13 cellular contexts compared by ENCODE assay signal in the genomic region with DNA sequence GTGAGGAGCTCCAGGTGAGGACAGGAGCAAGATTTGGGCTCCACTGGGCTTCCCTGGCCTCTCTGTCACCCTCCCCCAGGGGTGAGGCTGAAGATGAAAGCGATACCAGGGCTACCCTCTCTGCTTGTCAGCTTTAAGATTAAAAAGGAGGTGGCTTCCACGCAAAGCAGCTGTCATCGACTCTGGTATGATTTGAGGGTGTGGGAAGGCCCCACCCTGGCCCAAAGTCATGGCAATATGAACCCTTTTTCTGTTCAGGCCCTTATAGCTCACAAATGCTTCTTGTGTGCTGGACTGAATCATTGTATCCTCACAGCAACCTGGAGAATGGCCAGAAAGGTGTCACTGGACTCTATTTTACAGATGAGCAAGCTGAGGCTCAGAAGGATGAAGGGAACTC. TPM values are rescaled to one million over a fixed set of nuclear protein-coding genes. Genes with fewer than 3 reads are reported as not detected.
DNase-seq lines count a peak whose midpoint lies in the region; ATAC-seq, FAIRE-seq and TF ChIP-seq lines count a peak whose summit lies in the region.
"Had no signal": no experiment of that assay in that cellular context is flagged by ENCODE, and none has a peak within 500 bp of the region (broad histone marks: within the 10 kb centered on the region; RNA-seq: fewer than 3 reads in every experiment).

No MANE protein-coding gene starts in this region.

- no peak for TF ChIP-seq CTCF in OCI-LY7 (conservative IDR thresholded peaks at IDR 0.05; ENCODE audit: low read length)
- no peak for TF ChIP-seq CTCF in bronchial epithelial cell (IDR thresholded peaks at IDR 0.05; ENCODE audit: insufficient read depth, low read length, severe bottlenecking)
- TF ChIP-seq CTCF in spleen (IDR thresholded peaks at IDR 0.05 in 8 of 11, conservative IDR thresholded peaks at IDR 0.05 in 3 of 11): no peak
- no peak for TF ChIP-seq CTCF in mesothelial cell of epicardium (IDR thresholded peaks at IDR 0.05; ENCODE audit: unreplicated experiment)

- POLR2A ChIA-PET in OCI-LY7 (lab: Charles Lee): interaction anchor here (0.8 to 1.1 kb wide), 3 partner anchors 8 to 39 kb away, joined by 3 to 5 read pairs (median 4); no protein-coding TSS in a partner anchor

- H3K27ac ChIP-seq in OCI-LY7 (ENCODE audit: low read depth, low read length, poor library complexity, severe bottlenecking): no peak overlapping the region
- peak overlapping the region in 5 of 8 donors; percentile 23 to 60 (median 55) for H3K27ac ChIP-seq in spleen
- H3K27ac ChIP-seq: adrenal gland, colonic mucosa, pancreas had no signal

- 35 to 76% (median 66%) methylated on average over 3 of the region's 3 CpGs for WGBS in spleen, 5 donors

- H3K4me1 ChIP-seq in OCI-LY7 (ENCODE audit: insufficient read depth, low read length, poor library complexity, severe bottlenecking) (peaks cover 65% of the 10 kb centered on the region), spleen (peaks cover 12 to 93% (median 42%) of the 10 kb centered on the region in 6 donors)

- H3K79me2 ChIP-seq in OCI-LY7 (ENCODE audit: insufficient read depth, low read depth, low read length): no peaks in the 10 kb centered on the region

- H3K27me3 ChIP-seq in bronchial epithelial cell (ENCODE audit: control insufficient read depth, insufficient read depth, low read length): no peaks in the 10 kb centered on the region
- no peaks in the 10 kb centered on the region for H3K27me3 ChIP-seq in spleen (replicated peaks in 1 of 7)
- H3K27me3 ChIP-seq: adrenal gland, colonic mucosa, pancreas had no signal

- intact Hi-C loops in OCI-LY7 (cut with micrococcal nuclease; ENCODE audit: unreplicated experiment): loop anchor here (10.0 kb wide), 1 partner anchor 765 kb away; a partner anchor contains a TSS
- intact Hi-C loops in spleen (cut with DNase I; ENCODE audit: low total_unique reads): no loop called here
- intact Hi-C loops in left cardiac atrium (cut with DNase I): no loop called here

- H3K36me3 Mint-ChIP-seq in activated T-cell treated with anti-CD3 and anti-CD28 coated beads, Interleukin-2, amount 50 U/mL, for 72 hours (ENCODE audit: insufficient read depth in 2 of 2): peaks cover 0 to 1% of the 10 kb centered on the region in 2 donors
- no peaks in the 10 kb centered on the region for H3K36me3 Mint-ChIP-seq in mesothelial cell of epicardium

- H3K4me1 Mint-ChIP-seq in activated T-cell treated with anti-CD3 and anti-CD28 coated beads, Interleukin-2, amount 50 U/mL, for 72 hours (ENCODE audit: low read depth): peaks cover 73% of the 10 kb centered on the region
- H3K4me1 Mint-ChIP-seq in mesothelial cell of epicardium: peaks cover 9% of the 10 kb centered on the region

- H4K20me1 ChIP-seq in OCI-LY7 (ENCODE audit: insufficient read depth, low read length): no peaks in the 10 kb centered on the region

- H2AFZ ChIP-seq in OCI-LY7 (ENCODE audit: low read length): no peak overlapping the region
- H2AFZ ChIP-seq: GM23338 had no signal

- H3K9me3 Mint-ChIP-seq in activated T-cell treated with anti-CD3 and anti-CD28 coated beads, Interleukin-2, amount 50 U/mL, for 72 hours: no peaks in the 10 kb centered on the region
- H3K9me3 Mint-ChIP-seq in mesothelial cell of epicardium: no peaks in the 10 kb centered on the region
- H3K9me3 Mint-ChIP-seq: GM23338 had no signal

- peak overlapping the region in 1 of 2 donors; percentile 36 for H3K4me3 Mint-ChIP-seq in activated T-cell treated with anti-CD3 and anti-CD28 coated beads, Interleukin-2, amount 50 U/mL, for 72 hours
- H3K4me3 Mint-ChIP-seq in mesothelial cell of epicardium: no peak overlapping the region
- H3K4me3 Mint-ChIP-seq: GM23338 had no signal

- H3K27me3 Mint-ChIP-seq in activated T-cell treated with anti-CD3 and anti-CD28 coated beads, Interleukin-2, amount 50 U/mL, for 72 hours (ENCODE audit: low read depth): no peaks in the 10 kb centered on the region
- no peaks in the 10 kb centered on the region for H3K27me3 Mint-ChIP-seq in mesothelial cell of epicardium (ENCODE audit: low read depth)

- TF ChIP-seq POLR2A in spleen (IDR thresholded peaks at IDR 0.05): no peak

- H3K9me3 ChIP-seq in OCI-LY7 (ENCODE audit: low read length): no peaks in the 10 kb centered on the region
- no peaks in the 10 kb centered on the region for H3K9me3 ChIP-seq in spleen
- H3K9me3 ChIP-seq: adrenal gland, colonic mucosa, pancreas had no signal

- H3K9me2 ChIP-seq in OCI-LY7 (ENCODE audit: insufficient read depth, low read length): no peaks in the 10 kb centered on the region

- H3K36me3 ChIP-seq in OCI-LY7 (ENCODE audit: insufficient read depth, low read length): no peaks in the 10 kb centered on the region
- H3K36me3 ChIP-seq in bronchial epithelial cell (ENCODE audit: control insufficient read depth, insufficient read depth, low read length): no peaks in the 10 kb centered on the region
- H3K36me3 ChIP-seq in spleen: no peaks in the 10 kb centered on the region
- H3K36me3 ChIP-seq: adrenal gland, colonic mucosa, pancreas had no signal

- ATAC-seq in activated T-cell treated with anti-CD3 and anti-CD28 coated beads, Interleukin-2, amount 50 U/mL, for 72 hours (replicated peaks in 1 of 2): peak; percentile 8 to 10
- no peak for ATAC-seq in left cardiac atrium
- ATAC-seq: GM23338, pancreas had no signal

- no peak overlapping the region for H3K27ac Mint-ChIP-seq in activated T-cell treated with anti-CD3 and anti-CD28 coated beads, Interleukin-2, amount 50 U/mL, for 72 hours
- no peak overlapping the region for H3K27ac Mint-ChIP-seq in mesothelial cell of epicardium
- H3K27ac Mint-ChIP-seq: GM23338 had no signal

- CTCF ChIA-PET in OCI-LY7 (lab: Charles Lee; ENCODE audit: unreplicated experiment): interaction anchor here (0.7 to 0.9 kb wide), 3 partner anchors 34 to 391 kb away, joined by 3 to 5 read pairs (median 4); no protein-coding TSS in a partner anchor

- DNase-seq in activated T-cell treated with anti-CD3 and anti-CD28 coated beads, Interleukin-2, amount 50 U/mL, for 72 hours: peak in 1 of 2 donors; percentile 28
- DNase-seq in activated T-cell treated with anti-CD3 and anti-CD28 coated beads for 4 hours: no peak
- no peak for DNase-seq in OCI-LY7 (ENCODE audit: low spot score)
- DNase-seq in bronchial epithelial cell (ENCODE audit: low read depth): peak; percentile 58
- no peak for DNase-seq in spleen
- DNase-seq in Ammon's horn (ENCODE audit: low spot score): no peak
- no peak for DNase-seq in mesothelial cell of epicardium (ENCODE audit: low spot score in 2 of 2, unreplicated experiment in 2 of 2)
- no peak for DNase-seq in left cardiac atrium
- DNase-seq: adrenal gland, colonic mucosa, NCI-H2081 treated with DMSO at 0.1 percent for 48 hours had no signal

- no TSS peak for BruUV-seq in OCI-LY7 (replicated peaks; lab: Mats Ljungman, UMichigan)

- peak; percentile 55 for FAIRE-seq in bronchial epithelial cell (lab: Jason Lieb, UNC)
- FAIRE-seq: pancreas had no signal

- H3K4me3 ChIP-seq in OCI-LY7 (ENCODE audit: low read depth, low read length, poor library complexity, severe bottlenecking) (no peak overlapping the region), bronchial epithelial cell (ENCODE audit: low read depth, low read length) (no peak overlapping the region), spleen (no peak overlapping the region)
- H3K4me3 ChIP-seq: adrenal gland, colonic mucosa, GM23338, pancreas had no signal

- peak overlapping the region; percentile 13; the same call in 1 of the 2 replicates for H3K4me2 ChIP-seq in OCI-LY7 (ENCODE audit: low read length)
- H3K4me2 ChIP-seq: GM23338 had no signal

RNA-seq across cellular contexts. Expression of a gene that starts 41.6 kb away (rescaled TPM):
- 1 to 10 TPM; 5.4 to 5.7 TPM for total RNA-seq in activated T-cell treated with anti-CD3 and anti-CD28 coated beads, Interleukin-2, amount 50 U/mL, for 72 hours
- total RNA-seq in OCI-LY7 (2014; rRNA removed; shearing (Covaris generic)): 6.5 and 9.1 TPM in 2 replicates
- total RNA-seq in OCI-LY7 (2022) (5.3 and 7.9 TPM in 2 replicates), bronchial epithelial cell (3.9 and 9.9 TPM in 2 replicates), spleen (10 to 100 TPM in 6 of 7 donors, 1 to 10 TPM in 1; 9.3 to 32.7 (median 20.0) TPM), mesothelial cell of epicardium (5.7 to 6.2 TPM (median 5.8 TPM) in 3 replicates), left cardiac atrium (1 to 10 TPM; 1.2 to 1.4 TPM)
- 1 to 10 TPM; 5.7 to 6.6 (median 5.8) TPM for polyA plus RNA-seq in spleen

RNA-seq across cellular contexts. Expression of a gene that starts 52.2 kb away (rescaled TPM):
- total RNA-seq in activated T-cell treated with anti-CD3 and anti-CD28 coated beads, Interleukin-2, amount 50 U/mL, for 72 hours: 1 to 10 TPM; 4.5 to 5.8 TPM
- 7.0 and 7.8 TPM in 2 replicates for total RNA-seq in OCI-LY7 (2014; rRNA removed; shearing (Covaris generic))
- total RNA-seq in OCI-LY7 (2022) (5.2 and 6.2 TPM in 2 replicates), bronchial epithelial cell (0.51 and 0.53 TPM in 2 replicates), spleen (100 to 1,000 TPM in 1 of 7 donors, 10 to 100 TPM in 3, 1 to 10 TPM in 3; 2.9 to 146 (median 11.3) TPM), mesothelial cell of epicardium (6.1 to 6.8 TPM (median 6.5 TPM) in 3 replicates), left cardiac atrium (10 to 100 TPM in 1 of 2 donors, 1 to 10 TPM in 1; 7.3 to 11.9 TPM)
- polyA plus RNA-seq in spleen: 10 to 100 TPM in 1 of 3 donors, 1 to 10 TPM in 1, under 1 TPM in 1; 0.74 to 11.9 (median 1.2) TPM

Comparison
In these comparisons a context has a peak if more than half of its experiments do, and no peak if none do; other contexts are left out.
1. ATAC-seq: peak in activated T-cell treated with anti-CD3 and anti-CD28 coated beads, Interleukin-2, amount 50 U/mL, for 72 hours (2 of 2); none in left cardiac atrium (0 of 2).